Comparison of ENCODE assay signal across 35 cellular contexts in the genomic region with DNA sequence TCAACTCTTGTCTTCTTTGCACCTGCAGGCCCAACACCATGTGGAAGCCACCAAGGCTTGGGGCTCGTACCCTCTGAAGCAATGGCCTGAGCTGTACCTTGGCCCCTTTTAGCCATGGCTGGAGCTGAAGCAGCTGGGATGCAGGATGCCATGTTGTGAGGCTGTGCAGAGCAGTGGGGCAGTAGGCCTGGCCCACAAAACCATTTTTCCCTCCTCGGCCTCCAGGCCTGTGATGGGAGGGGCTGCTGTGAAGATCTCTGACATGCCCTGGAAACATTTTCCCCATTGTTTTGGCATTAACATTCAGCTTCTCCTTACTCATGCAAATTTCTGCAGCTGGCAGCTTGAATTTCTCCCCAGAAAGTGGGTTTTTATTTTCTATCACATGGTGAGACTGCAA.
"Had no signal": no experiment of that assay in that cellular context is flagged by ENCODE, and none has a peak within 500 bp of the region (broad histone marks: within the 10 kb centered on the region; RNA-seq: fewer than 3 reads in every experiment).

No MANE protein-coding gene starts in this region.

- H3K27ac ChIP-seq: ascending aorta, brain microvascular endothelial cell, breast epithelium, VCaP had no signal

- FAIRE-seq: TTC549 had no signal

- ATAC-seq: activated CD8-positive, alpha-beta memory T cell treated with anti-CD3 and anti-CD28 coated beads, Interleukin-2, amount 10 ng/mL, durations not matched to agents 7 days and 5 days; activated CD8-positive, alpha-beta T cell treated with anti-CD3 and anti-CD28 coated beads, Interleukin-2, amount 10 ng/mL, durations not matched to agents 7 days and 5 days; activated naive CD8-positive, alpha-beta T cell treated with anti-CD3 and anti-CD28 coated beads, Interleukin-2, amount 50 U/mL, for 24 hours had no signal

- H3K27ac Mint-ChIP-seq: activated B cell treated with CpG ODN at 0.5 μM for 24 hours; activated CD4-positive, alpha-beta memory T cell treated with anti-CD3 and anti-CD28 coated beads for 36 hours; activated CD4-positive, alpha-beta T cell treated with anti-CD3 and anti-CD28 coated beads, Interleukin-2, amount 10 ng/mL, durations not matched to agents 24 days and 14 days; activated CD8-positive, alpha-beta memory T cell treated with anti-CD3 and anti-CD28 coated beads, Interleukin-2, amount 10 ng/mL, durations not matched to agents 7 days and 5 days; activated CD8-positive, alpha-beta T cell treated with anti-CD3 and anti-CD28 coated beads, Interleukin-2, amount 10 ng/mL, durations not matched to agents 7 days and 5 days; activated naive CD4-positive, alpha-beta T cell treated with anti-CD3 and anti-CD28 coated beads, Interleukin-2, amount 10 ng/mL, durations not matched to agents 7 days and 5 days; activated naive CD4-positive, alpha-beta T cell treated with anti-CD3 and anti-CD28 coated beads, Interleukin-2, amount 50 U/mL, for 24 hours; activated naive CD8-positive, alpha-beta T cell treated with anti-CD3 and anti-CD28 coated beads, Interleukin-2, amount 10 ng/mL, durations not matched to agents 7 days and 5 days; activated naive CD8-positive, alpha-beta T cell treated with anti-CD3 and anti-CD28 coated beads, Interleukin-2, amount 50 U/mL, for 24 hours; activated T-cell treated with anti-CD3 and anti-CD28 coated beads, Interleukin-2, amount 50 U/mL, for 24 hours; activated T-helper 2 cell treated with anti-CD3 and anti-CD28 coated beads, Interferon-gamma antibody, Interleukin-2, Interleukin-4, amounts not matched to agents 10 μg/mL and 5 μg/mL and 100 μg/mL, durations not matched to agents 14 hours and 24 hours and 36 hours; T-helper 1 cell treated with Interleukin-12 subunit alpha and Interleukin-12 subunit beta and Interleukin-4 antibody, amounts not matched to agents 30 μg/mL and 1 μg/mL, for 36 hours; T-helper 2 cell treated with Interferon-gamma antibody and Interleukin-4, amounts not matched to agents 5 μg/mL and 100 μg/mL, for 36 hours had no signal

- H3K27me3 ChIP-seq: ascending aorta, brain microvascular endothelial cell, breast epithelium had no signal

- H3K4me3 Mint-ChIP-seq: activated B cell treated with CpG ODN at 0.5 μM for 24 hours; activated CD4-positive, alpha-beta memory T cell treated with anti-CD3 and anti-CD28 coated beads for 36 hours; activated CD4-positive, alpha-beta T cell treated with anti-CD3 and anti-CD28 coated beads, Interleukin-2, amount 10 ng/mL, durations not matched to agents 24 days and 14 days; activated CD8-positive, alpha-beta memory T cell treated with anti-CD3 and anti-CD28 coated beads, Interleukin-2, amount 10 ng/mL, durations not matched to agents 7 days and 5 days; activated CD8-positive, alpha-beta T cell treated with anti-CD3 and anti-CD28 coated beads, Interleukin-2, amount 10 ng/mL, durations not matched to agents 7 days and 5 days; activated naive CD4-positive, alpha-beta T cell treated with anti-CD3 and anti-CD28 coated beads, Interleukin-2, amount 10 ng/mL, durations not matched to agents 7 days and 5 days; activated naive CD4-positive, alpha-beta T cell treated with anti-CD3 and anti-CD28 coated beads, Interleukin-2, amount 50 U/mL, for 24 hours; activated naive CD8-positive, alpha-beta T cell; activated naive CD8-positive, alpha-beta T cell treated with anti-CD3 and anti-CD28 coated beads, Interleukin-2, amount 10 ng/mL, durations not matched to agents 7 days and 5 days; activated naive CD8-positive, alpha-beta T cell treated with anti-CD3 and anti-CD28 coated beads, Interleukin-2, amount 50 U/mL, for 24 hours; activated T-cell treated with anti-CD3 and anti-CD28 coated beads, Interleukin-2, amount 50 U/mL, for 24 hours; T-helper 1 cell treated with Interleukin-12 subunit alpha and Interleukin-12 subunit beta and Interleukin-4 antibody, amounts not matched to agents 30 μg/mL and 1 μg/mL, for 36 hours; T-helper 2 cell treated with Interferon-gamma antibody and Interleukin-4, amounts not matched to agents 5 μg/mL and 100 μg/mL, for 36 hours had no signal

- H3K4me3 ChIP-seq: ascending aorta, breast epithelium had no signal

- H3K36me3 ChIP-seq: brain microvascular endothelial cell, breast epithelium had no signal

- H3K27me3 Mint-ChIP-seq: activated B cell treated with CpG ODN at 0.5 μM for 24 hours; activated CD4-positive, alpha-beta memory T cell treated with anti-CD3 and anti-CD28 coated beads for 36 hours; activated CD4-positive, alpha-beta T cell treated with anti-CD3 and anti-CD28 coated beads, Interleukin-2, amount 10 ng/mL, durations not matched to agents 24 days and 14 days; activated CD8-positive, alpha-beta memory T cell treated with anti-CD3 and anti-CD28 coated beads, Interleukin-2, amount 10 ng/mL, durations not matched to agents 7 days and 5 days; activated naive CD4-positive, alpha-beta T cell treated with anti-CD3 and anti-CD28 coated beads, Interleukin-2, amount 10 ng/mL, durations not matched to agents 7 days and 5 days; activated naive CD4-positive, alpha-beta T cell treated with anti-CD3 and anti-CD28 coated beads, Interleukin-2, amount 50 U/mL, for 24 hours; activated naive CD8-positive, alpha-beta T cell; activated naive CD8-positive, alpha-beta T cell treated with anti-CD3 and anti-CD28 coated beads, Interleukin-2, amount 10 ng/mL, durations not matched to agents 7 days and 5 days; activated naive CD8-positive, alpha-beta T cell treated with anti-CD3 and anti-CD28 coated beads, Interleukin-2, amount 50 U/mL, for 24 hours; activated T-cell treated with anti-CD3 and anti-CD28 coated beads, Interleukin-2, amount 50 U/mL, for 24 hours had no signal

- H3K9me3 ChIP-seq: ascending aorta had no signal

- DNase-seq: activated B cell treated with CpG ODN at 0.5 μM for 24 hours; activated CD4-positive, alpha-beta memory T cell treated with anti-CD3 and anti-CD28 coated beads for 36 hours; activated CD4-positive, alpha-beta T cell treated with anti-CD3 and anti-CD28 coated beads for 4 hours; activated CD4-positive, alpha-beta T cell treated with anti-CD3 and anti-CD28 coated beads, Interleukin-2, amount 10 ng/mL, durations not matched to agents 24 days and 14 days; activated CD4-positive, alpha-beta T cell treated with anti-CD3 and anti-CD28 coated beads, Interleukin-2, amount 50 U/mL, for 1 hour; activated CD4-positive, alpha-beta T cell treated with anti-CD3 and anti-CD28 coated beads, Interleukin-2, amount 50 U/mL, for 4 hours; activated CD4-positive, CD25-positive, alpha-beta regulatory T cell treated with anti-CD3 and anti-CD28 coated beads, Interleukin-2, amount 50 U/mL, for 72 hours; activated CD8-positive, alpha-beta memory T cell treated with anti-CD3 and anti-CD28 coated beads for 24 hours; activated CD8-positive, alpha-beta memory T cell treated with anti-CD3 and anti-CD28 coated beads, Interleukin-2, amount 10 ng/mL, durations not matched to agents 7 days and 5 days; activated CD8-positive, alpha-beta memory T cell treated with anti-CD3 and anti-CD28 coated beads, Interleukin-2, amount 50 U/mL, for 48 hours; activated CD8-positive, alpha-beta T cell treated with anti-CD3 and anti-CD28 coated beads, Interleukin-2, amount 10 ng/mL, durations not matched to agents 7 days and 5 days; activated effector memory CD4-positive, alpha-beta T cell treated with Interleukin-2 at 50 U/mL for 16 hours; activated gamma-delta T cell; activated naive CD4-positive, alpha-beta T cell treated with anti-CD3 and anti-CD28 coated beads, Interleukin-2, amount 10 ng/mL, durations not matched to agents 7 days and 5 days; activated naive CD4-positive, alpha-beta T cell treated with Interleukin-2 at 50 U/mL for 16 hours; activated naive CD8-positive, alpha-beta T cell treated with anti-CD3 and anti-CD28 coated beads, Interleukin-2, amount 10 ng/mL, durations not matched to agents 7 days and 5 days; activated naive CD8-positive, alpha-beta T cell treated with anti-CD3 and anti-CD28 coated beads, Interleukin-2, amount 50 U/mL, for 24 hours; activated T-cell treated with anti-CD3 and anti-CD28 coated beads, Interleukin-2, amount 50 U/mL, for 24 hours; activated T-cell treated with anti-CD3 and anti-CD28 coated beads, Interleukin-2, amount 50 U/mL, for 48 hours; amygdala; anterior cingulate cortex; brain microvascular endothelial cell; central memory CD4-positive, alpha-beta T cell; T-helper 1 cell; T-helper 2 cell; T-helper 9 cell had no signal

- H3K4me1 Mint-ChIP-seq: activated B cell treated with CpG ODN at 0.5 μM for 24 hours; activated CD4-positive, alpha-beta T cell treated with anti-CD3 and anti-CD28 coated beads, Interleukin-2, amount 10 ng/mL, durations not matched to agents 24 days and 14 days; activated CD8-positive, alpha-beta memory T cell treated with anti-CD3 and anti-CD28 coated beads, Interleukin-2, amount 10 ng/mL, durations not matched to agents 7 days and 5 days; activated naive CD4-positive, alpha-beta T cell treated with anti-CD3 and anti-CD28 coated beads, Interleukin-2, amount 10 ng/mL, durations not matched to agents 7 days and 5 days; activated naive CD4-positive, alpha-beta T cell treated with anti-CD3 and anti-CD28 coated beads, Interleukin-2, amount 50 U/mL, for 24 hours; activated naive CD8-positive, alpha-beta T cell treated with anti-CD3 and anti-CD28 coated beads, Interleukin-2, amount 10 ng/mL, durations not matched to agents 7 days and 5 days; activated naive CD8-positive, alpha-beta T cell treated with anti-CD3 and anti-CD28 coated beads, Interleukin-2, amount 50 U/mL, for 24 hours had no signal

- H3K4me1 ChIP-seq: ascending aorta, breast epithelium had no signal
